Comparison of ENCODE assay signal across 27 cellular contexts in the genomic region with DNA sequence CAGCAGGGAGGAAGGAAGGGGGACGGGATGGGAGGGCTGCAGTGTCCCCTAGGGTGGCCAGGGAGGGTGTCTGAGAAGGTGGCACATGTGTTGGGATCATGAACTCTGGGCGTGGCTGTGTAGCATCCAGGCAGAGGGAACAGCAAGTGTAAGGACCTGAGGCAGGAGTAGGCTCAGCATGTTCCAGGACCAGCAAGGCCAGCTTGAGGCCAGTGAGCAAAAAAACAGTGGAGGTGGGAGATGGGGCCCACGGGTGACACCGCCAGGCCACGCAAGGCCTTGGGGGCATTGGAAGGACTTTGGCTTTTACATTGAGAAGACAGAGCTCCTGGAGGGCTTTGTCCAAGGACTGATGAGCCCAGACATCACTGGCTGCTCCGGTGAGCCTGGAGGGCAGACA. TPM values are rescaled to one million over a fixed set of nuclear protein-coding genes. Genes with fewer than 3 reads are reported as not detected.
"Had no signal": no experiment of that assay in that cellular context is flagged by ENCODE, and none has a peak within 500 bp of the region (broad histone marks: within the 10 kb centered on the region; RNA-seq: fewer than 3 reads in every experiment).

No MANE protein-coding gene starts in this region.

- H3K27ac ChIP-seq: colonic mucosa, epithelial cell of prostate, esophagus squamous epithelium, gastrocnemius medialis, heart right ventricle, left lung had no signal

- H3K27me3 ChIP-seq: colonic mucosa had no signal

- H3K4me3 ChIP-seq: colonic mucosa, esophagus squamous epithelium, gastrocnemius medialis, heart right ventricle, left lung, lung had no signal

- DNase-seq: colonic mucosa; cortex of kidney; effector CD8-positive, alpha-beta T cell; effector memory CD8-positive, alpha-beta T cell; endodermal cell; erythroblast; esophagus squamous epithelium; foreskin fibroblast; foreskin melanocyte; gastrocnemius medialis; glutamatergic neuron; head of caudate nucleus; heart right ventricle; hippocampal formation; left cardiac atrium; left ventricle myocardium superior; mammary epithelial cell; mesendoderm; midbrain had no signal

- H3K36me3 ChIP-seq: colonic mucosa, esophagus squamous epithelium, gastrocnemius medialis, heart right ventricle, left lung had no signal

- H3K4me1 ChIP-seq: colonic mucosa, gastrocnemius medialis had no signal

- ATAC-seq: effector memory CD8-positive, alpha-beta T cell; esophagus mucosa; gastrocnemius medialis; heart right ventricle; left cardiac atrium; left lung; left ventricle myocardium superior had no signal

- H3K9me3 ChIP-seq: colonic mucosa, esophagus squamous epithelium, gastrocnemius medialis, heart right ventricle, left lung had no signal

RNA-seq across cellular contexts. Expression of a gene that starts 52.8 kb away (rescaled TPM):
- total RNA-seq: dermis microvascular lymphatic vessel endothelial cell, esophagus mucosa, glomerular endothelial cell, kidney epithelial cell, left ventricle myocardium superior, lower leg skin, mammary epithelial cell had no signal
